In the genomic region with DNA sequence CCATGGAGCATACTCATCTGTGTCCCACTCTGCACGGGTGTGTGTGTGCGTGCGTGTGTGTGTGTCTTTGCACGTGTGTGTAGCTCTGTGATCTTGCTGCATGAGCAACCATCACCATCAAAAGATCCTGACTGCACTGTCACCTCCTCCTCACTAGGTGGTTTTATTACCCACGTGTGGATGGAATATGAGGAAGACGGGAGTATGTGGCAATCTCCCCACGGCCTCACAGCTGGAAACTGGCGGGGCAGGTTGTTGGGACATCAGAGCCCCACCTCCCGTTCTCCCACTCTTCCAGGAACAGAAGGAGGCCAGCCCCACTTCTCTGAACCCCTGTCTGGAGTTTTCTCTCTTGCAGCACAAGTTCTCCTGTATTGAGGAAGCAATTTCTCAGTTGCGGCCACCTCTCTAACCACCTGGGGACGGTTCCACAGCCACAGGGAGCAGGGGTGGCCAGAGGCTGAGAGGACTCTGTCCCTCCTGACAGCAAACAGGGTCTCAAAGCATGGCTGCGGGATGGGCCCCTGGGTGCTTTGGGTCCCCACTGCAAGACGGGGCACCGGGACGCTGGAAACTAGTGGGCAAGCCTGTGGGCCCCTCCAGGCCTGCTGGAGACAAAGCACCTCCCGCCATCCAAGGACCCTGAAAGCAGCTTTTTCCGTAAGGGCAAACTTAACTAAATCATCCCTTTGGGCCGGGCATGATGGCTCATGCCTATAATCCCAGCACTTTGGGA, we compare ENCODE assay signal across 17 cellular contexts. TPM values are rescaled to one million over a fixed set of nuclear protein-coding genes. Genes with fewer than 3 reads are reported as not detected.
A peak's percentile ranks its signal among the peaks of the same experiment; 100 is the strongest.
DNase-seq lines count a peak whose midpoint lies in the region; ATAC-seq, FAIRE-seq and TF ChIP-seq lines count a peak whose summit lies in the region.
"Had no signal": no experiment of that assay in that cellular context is flagged by ENCODE, and none has a peak within 500 bp of the region (broad histone marks: within the 10 kb centered on the region; RNA-seq: fewer than 3 reads in every experiment).

No MANE protein-coding gene starts in this region.

- TF ChIP-seq CTCF in fibroblast of villous mesenchyme (IDR thresholded peaks at IDR 0.05; ENCODE audit: insufficient read depth, low read depth, low read length), result no peak

- H3K4me3 ChIP-seq in fibroblast of villous mesenchyme (ENCODE audit: low read depth, low read length) (no peak overlapping the region), small intestine (ENCODE audit: low read depth in 1 of 2, low read length in 2 of 2) (no peak overlapping the region)
- H3K4me3 ChIP-seq: right lobe of liver had no signal

- no peaks in the 10 kb centered on the region for H3K9me3 ChIP-seq in small intestine (ENCODE audit: control insufficient read depth, low read depth)
- H3K9me3 ChIP-seq: right lobe of liver had no signal

- DNase-seq in HuH-7.5 (ENCODE audit: low spot score) (peak; percentile 59), SKM-1 treated with dmso at 0.1 percent for 144 hours (lab: John Stamatoyannopoulos, UW; ENCODE audit: unreplicated experiment) (peak; percentile 48), fibroblast of villous mesenchyme (ENCODE audit: low read depth) (peak; percentile 20), small intestine (peak; percentile 79), amniotic stem cell (lab: John Stamatoyannopoulos, UW) (no peak), left cardiac atrium (no peak)
- DNase-seq in stimulated activated CD4-positive, alpha-beta T cell treated with anti-CD3 and anti-CD28 coated beads, Interleukin-1b, Interleukin-23, amount 100 ng/mL, for 48 hours, result no peak
- DNase-seq: activated CD4-positive, alpha-beta T cell treated with anti-CD3 and anti-CD28 coated beads for 1 hour; activated T-cell treated with anti-CD3 and anti-CD28 coated beads for 4 hours; CD4-positive, alpha-beta T cell; HFFc6; NCI-H187; NCI-H82; stimulated activated naive CD8-positive, alpha-beta T cell treated with anti-CD3 and anti-CD28 coated beads, Interleukin-15, amount 100 ng/mL, for 72 hours had no signal

- H3K27ac ChIP-seq in small intestine (ENCODE audit: low read depth in 1 of 2, low read length in 1 of 2), result peak overlapping the region in 1 of 2 donors; percentile 14
- H3K27ac ChIP-seq: right lobe of liver had no signal

- no peaks in the 10 kb centered on the region for H3K36me3 ChIP-seq in small intestine (ENCODE audit: control insufficient read depth in 2 of 2, insufficient read depth in 2 of 2, low read length in 2 of 2)
- H3K36me3 ChIP-seq: right lobe of liver had no signal

- intact Hi-C loops in left cardiac atrium (cut with DNase I), result no loop called here

- H3K27me3 ChIP-seq in small intestine (ENCODE audit: control insufficient read depth in 2 of 2, insufficient read depth in 2 of 2, low read length in 2 of 2), result no peaks in the 10 kb centered on the region
- H3K27me3 ChIP-seq: right lobe of liver had no signal

- 44 to 68% (median 54%) methylated on average over 17 to 18 of the region's 18 CpGs for whole genome bisulfite sequencing in small intestine, 3 donors

- no peak for FAIRE-seq in small intestine (lab: Jason Lieb, UNC)
- FAIRE-seq: colon, GM18507 had no signal

- no peak for ATAC-seq in left cardiac atrium
- ATAC-seq: right lobe of liver; stimulated activated naive CD8-positive, alpha-beta T cell treated with anti-CD3 and anti-CD28 coated beads, Interleukin-15, amount 100 ng/mL, for 72 hours had no signal

- H3K4me1 ChIP-seq in small intestine (ENCODE audit: control insufficient read depth in 2 of 2, insufficient read depth in 1 of 2, low read depth in 1 of 2, low read length in 1 of 2), result peaks cover 0 to 4% of the 10 kb centered on the region in 2 donors
- H3K4me1 ChIP-seq: right lobe of liver had no signal

RNA-seq across cellular contexts. Expression of a gene that starts 27.9 kb away (rescaled TPM):
- not detected in 2 replicates for total RNA-seq in fibroblast of villous mesenchyme
- polyA plus RNA-seq in small intestine, result 10 to 100 TPM in 1 of 3 donors, 1 to 10 TPM in 2; 4.0 to 45.7 (median 5.1) TPM
- not detected for total RNA-seq in left cardiac atrium
- total RNA-seq: CD4-positive, alpha-beta T cell; HFFc6 had no signal

RNA-seq across cellular contexts. Expression of a gene that starts 45.8 kb away (rescaled TPM):
- total RNA-seq in fibroblast of villous mesenchyme, result 8.2 and 10.0 TPM in 2 replicates
- polyA plus RNA-seq in small intestine, result 1 to 10 TPM; 1.6 to 4.4 (median 3.2) TPM
- 1 to 10 TPM; 1.9 to 2.5 TPM for total RNA-seq in left cardiac atrium
- total RNA-seq: CD4-positive, alpha-beta T cell had no signal

Comparison
In these comparisons a context has a peak if more than half of its experiments do, and no peak if none do; other contexts are left out.
1. DNase-seq: peak in HuH-7.5 (single experiment), SKM-1 treated with dmso at 0.1 percent for 144 hours (single experiment), fibroblast of villous mesenchyme (single experiment) and small intestine (single experiment); none in stimulated activated CD4-positive, alpha-beta T cell treated with anti-CD3 and anti-CD28 coated beads, Interleukin-1b, Interleukin-23, amount 100 ng/mL, for 48 hours (single experiment), amniotic stem cell (single experiment) and left cardiac atrium (single experiment).